ENCODE assay signal across 17 cellular contexts in genomic region chr6:35061102-35061615, GRCh38.
"Had no signal": no experiment of that assay in that cellular context is flagged by ENCODE, and none has a peak within 500 bp of the region (broad histone marks: within the 10 kb centered on the region; RNA-seq: fewer than 3 reads in every experiment).

No MANE protein-coding gene starts in this region.

- H3K79me2 ChIP-seq: hepatocyte had no signal

- H3K27me3 Mint-ChIP-seq: activated CD4-positive, alpha-beta memory T cell treated with anti-CD3 and anti-CD28 coated beads, Interleukin-2, amount 10 ng/mL, durations not matched to agents 7 days and 5 days; activated T-helper 17 cell treated with anti-CD3 and anti-CD28 coated beads, Interleukin-2, amount 50 U/mL, for 72 hours; progenitor cell of endocrine pancreas; stimulated activated naive CD8-positive, alpha-beta T cell treated with anti-CD3 and anti-CD28 coated beads, Interleukin-15, Interleukin-2, amounts not matched to agents 100 ng/mL and 50 ng/mL, for 24 hours; type B pancreatic cell had no signal

- H3K27ac Mint-ChIP-seq: activated CD4-positive, alpha-beta memory T cell treated with anti-CD3 and anti-CD28 coated beads, Interleukin-2, amount 10 ng/mL, durations not matched to agents 7 days and 5 days; activated T-helper 17 cell treated with anti-CD3 and anti-CD28 coated beads, Interleukin-2, amount 50 U/mL, for 72 hours; nephron; progenitor cell of endocrine pancreas; stimulated activated naive CD8-positive, alpha-beta T cell treated with anti-CD3 and anti-CD28 coated beads, Interleukin-15, Interleukin-2, amounts not matched to agents 100 ng/mL and 50 ng/mL, for 24 hours; type B pancreatic cell had no signal

- ATAC-seq: activated T-helper 17 cell treated with anti-CD3 and anti-CD28 coated beads, Interleukin-2, amount 50 U/mL, for 72 hours; esophagus mucosa; lower lobe of right lung had no signal

- H3K4me3 Mint-ChIP-seq: activated CD4-positive, alpha-beta memory T cell treated with anti-CD3 and anti-CD28 coated beads, Interleukin-2, amount 10 ng/mL, durations not matched to agents 7 days and 5 days; activated T-helper 17 cell treated with anti-CD3 and anti-CD28 coated beads, Interleukin-2, amount 50 U/mL, for 72 hours; nephron; stimulated activated naive CD8-positive, alpha-beta T cell treated with anti-CD3 and anti-CD28 coated beads, Interleukin-15, Interleukin-2, amounts not matched to agents 100 ng/mL and 50 ng/mL, for 24 hours; type B pancreatic cell had no signal

- H3K4me3 ChIP-seq: hepatocyte, lower lobe of right lung had no signal

- H3K9me3 Mint-ChIP-seq: activated CD4-positive, alpha-beta memory T cell treated with anti-CD3 and anti-CD28 coated beads, Interleukin-2, amount 10 ng/mL, durations not matched to agents 7 days and 5 days; activated T-helper 17 cell treated with anti-CD3 and anti-CD28 coated beads, Interleukin-2, amount 50 U/mL, for 72 hours; nephron; stimulated activated naive CD8-positive, alpha-beta T cell treated with anti-CD3 and anti-CD28 coated beads, Interleukin-15, Interleukin-2, amounts not matched to agents 100 ng/mL and 50 ng/mL, for 24 hours; type B pancreatic cell had no signal

- H3K4me1 Mint-ChIP-seq: activated T-helper 17 cell treated with anti-CD3 and anti-CD28 coated beads, Interleukin-2, amount 50 U/mL, for 72 hours had no signal

- DNase-seq: activated CD4-positive, alpha-beta memory T cell treated with anti-CD3 and anti-CD28 coated beads, Interleukin-2, amount 10 ng/mL, durations not matched to agents 7 days and 5 days; activated CD4-positive, alpha-beta T cell treated with anti-CD3 and anti-CD28 coated beads for 48 hours; activated CD4-positive, CD25-positive, alpha-beta regulatory T cell; activated naive CD4-positive, alpha-beta T cell; activated T-cell treated with anti-CD3 and anti-CD28 coated beads, Interleukin-2, amount 50 U/mL, for 1 hour; brain microvascular endothelial cell; cortex of kidney; lower lobe of right lung; nucleus accumbens; T1000 had no signal

- H3K9me3 ChIP-seq: lower lobe of right lung had no signal

- H2AFZ ChIP-seq: hepatocyte had no signal

- H3K27me3 ChIP-seq: brain microvascular endothelial cell, hepatocyte had no signal

- H3K27ac ChIP-seq: brain microvascular endothelial cell, hepatocyte, lower lobe of right lung had no signal

- H3K4me2 ChIP-seq: hepatocyte had no signal
